Comparison of ENCODE assay signal across 8 cellular contexts in the genomic region with DNA sequence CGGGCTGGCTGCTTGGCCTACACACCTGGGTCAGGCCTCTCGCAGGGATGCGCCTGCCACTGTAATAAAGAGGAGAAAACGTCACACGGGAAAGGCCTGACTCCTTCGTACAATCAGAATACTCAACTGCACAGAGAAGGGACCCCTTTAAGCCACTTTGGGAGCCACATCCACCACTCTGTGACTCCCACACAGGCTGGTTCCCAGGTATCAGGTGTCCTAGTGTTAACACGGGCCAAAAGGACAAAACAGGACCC.
DNase-seq lines count a peak whose midpoint lies in the region; ATAC-seq and TF ChIP-seq lines count a peak whose summit lies in the region.

No MANE protein-coding gene starts in this region.

- H3K9me2 ChIP-seq in OCI-LY1 (ENCODE audit: low read depth, low read length), result no peaks in the 10 kb centered on the region

- H3F3A ChIP-seq in OCI-LY1 (ENCODE audit: insufficient read depth, low read length), result no peaks in the 10 kb centered on the region

- no peaks in the 10 kb centered on the region for H3K79me2 ChIP-seq in OCI-LY1 (ENCODE audit: insufficient read depth, low read length)

- TF ChIP-seq CTCF in GM06990 (IDR thresholded peaks at IDR 0.05; ENCODE audit: insufficient read depth, low read length, poor library complexity, severe bottlenecking) (no peak), OCI-LY1 (IDR thresholded peaks at IDR 0.05; ENCODE audit: low read length) (no peak)

- H3K9ac ChIP-seq in OCI-LY1 (ENCODE audit: low read length) (peak overlapping the region; percentile 93), rectal smooth muscle tissue (ENCODE audit: low read length) (no peak overlapping the region)

- no peaks in the 10 kb centered on the region; the same call in 1 of the 2 replicates for H3K36me3 ChIP-seq in GM06990 (ENCODE audit: control insufficient read depth, insufficient read depth, low read length)
- H3K36me3 ChIP-seq in OCI-LY1 (ENCODE audit: insufficient read depth, low read length), result peaks cover 10% of the 10 kb centered on the region
- H3K36me3 ChIP-seq in effector memory CD4-positive, alpha-beta T cell (ENCODE audit: control insufficient read depth, insufficient read depth, low read length), result no peaks in the 10 kb centered on the region
- no peaks in the 10 kb centered on the region for H3K36me3 ChIP-seq in rectal smooth muscle tissue (ENCODE audit: control insufficient read depth, insufficient read depth, low read length)

- H3K4me2 ChIP-seq in OCI-LY1 (ENCODE audit: low read length), result peak overlapping the region; percentile 92

- H3K27ac ChIP-seq in OCI-LY1 (ENCODE audit: low read depth, low read length, poor library complexity, severe bottlenecking), result peak overlapping the region; percentile 54
- H3K27ac ChIP-seq in effector memory CD4-positive, alpha-beta T cell (ENCODE audit: insufficient read depth, low read length, poor library complexity, severe bottlenecking), result no peak overlapping the region
- H3K27ac ChIP-seq in rectal smooth muscle tissue (ENCODE audit: low read depth, low read length), result peak overlapping the region; percentile 83

- TF ChIP-seq POLR2A in GM18505 (IDR thresholded peaks at IDR 0.05; ENCODE audit: borderline replicate concordance, extremely low read depth, insufficient read depth, insufficient read length), result no peak

- H3K9me3 ChIP-seq in OCI-LY1 (ENCODE audit: low read length), result 0 out of 2 replicates have a peak, but pooled peaks cover 3% of the 10 kb centered on the region
- no peaks in the 10 kb centered on the region for H3K9me3 ChIP-seq in effector memory CD4-positive, alpha-beta T cell (ENCODE audit: control insufficient read depth, low read length)

- ATAC-seq in GM18505 (IDR thresholded peaks at IDR 0.05; ENCODE audit: unreplicated experiment) (no peak), GM19023 (IDR thresholded peaks at IDR 0.05; ENCODE audit: unreplicated experiment) (no peak)

- no peaks in the 10 kb centered on the region for H4K20me1 ChIP-seq in OCI-LY1 (ENCODE audit: insufficient read depth, low read length)

- peak; percentile 9 for DNase-seq in GM06990 (ENCODE audit: extremely low read depth, insufficient read length)
- DNase-seq in effector memory CD4-positive, alpha-beta T cell, result no peak
- no peak for DNase-seq in NCI-H128 (lab: John Stamatoyannopoulos, UW; ENCODE audit: unreplicated experiment)
- DNase-seq in NCI-H748 (lab: John Stamatoyannopoulos, UW; ENCODE audit: unreplicated experiment), result no peak

- H3K4me1 ChIP-seq in OCI-LY1 (ENCODE audit: insufficient read depth, low read length, severe bottlenecking) (peaks cover 42% of the 10 kb centered on the region), rectal smooth muscle tissue (ENCODE audit: control insufficient read depth, insufficient read depth, low read length) (peaks cover 2% of the 10 kb centered on the region)
- peaks cover 9% of the 10 kb centered on the region for H3K4me1 ChIP-seq in effector memory CD4-positive, alpha-beta T cell (ENCODE audit: control insufficient read depth, insufficient read depth, low read length, poor library complexity, severe bottlenecking)

- H2AFZ ChIP-seq in OCI-LY1 (ENCODE audit: low read length), result peak overlapping the region; percentile 63

- H3K27me3 ChIP-seq in GM06990 (replicated peaks; ENCODE audit: control insufficient read depth, insufficient read depth, low read length) (no peaks in the 10 kb centered on the region), OCI-LY1 (ENCODE audit: insufficient read depth, low read length) (no peaks in the 10 kb centered on the region), rectal smooth muscle tissue (ENCODE audit: control insufficient read depth, insufficient read depth, low read length) (no peaks in the 10 kb centered on the region)
- H3K27me3 ChIP-seq in effector memory CD4-positive, alpha-beta T cell (replicated peaks; ENCODE audit: control insufficient read depth, insufficient read depth, low read length, poor library complexity, severe bottlenecking), result no peaks in the 10 kb centered on the region

- H3K4me3 ChIP-seq in GM06990 (replicated peaks; ENCODE audit: low read depth, low read length) (peak overlapping the region; percentile 87), OCI-LY1 (ENCODE audit: low read depth, low read length, poor library complexity, severe bottlenecking) (peak overlapping the region; percentile 93), rectal smooth muscle tissue (ENCODE audit: low read length) (peak overlapping the region; percentile 89)
- peak overlapping the region; percentile 48 for H3K4me3 ChIP-seq in effector memory CD4-positive, alpha-beta T cell (ENCODE audit: insufficient read depth, low read depth, low read length, poor library complexity, severe bottlenecking)
